12 cellular contexts compared by ENCODE assay signal in the genomic region with DNA sequence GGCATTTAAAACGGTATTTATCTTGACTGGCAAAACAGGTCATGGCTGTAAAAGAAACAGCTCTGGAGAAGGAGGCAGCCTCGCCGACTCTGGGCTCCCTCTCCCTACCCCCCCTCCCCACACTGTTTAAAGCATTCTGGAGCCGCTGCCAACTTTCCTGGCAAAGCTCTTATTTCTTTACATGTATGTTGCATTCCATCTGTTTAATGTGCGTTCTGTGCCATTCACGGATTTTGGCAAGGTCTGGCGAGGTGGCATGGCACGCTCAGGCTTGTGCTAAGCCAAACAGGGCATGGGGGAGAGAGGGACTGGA. TPM values are rescaled to one million over a fixed set of nuclear protein-coding genes. Genes with fewer than 3 reads are reported as not detected.
DNase-seq lines count a peak whose midpoint lies in the region; ATAC-seq and TF ChIP-seq lines count a peak whose summit lies in the region.
"Had no signal": no experiment of that assay in that cellular context is flagged by ENCODE, and none has a peak within 500 bp of the region (broad histone marks: within the 10 kb centered on the region; RNA-seq: fewer than 3 reads in every experiment).

No MANE protein-coding gene starts in this region.

- TF ChIP-seq CTCF in thoracic aorta (IDR thresholded peaks at IDR 0.05) (no peak), right atrium auricular region (IDR thresholded peaks at IDR 0.05) (no peak)

- DNase-seq in NCI-H128 (lab: John Stamatoyannopoulos, UW; ENCODE audit: unreplicated experiment) (peak; percentile 54), astrocyte of the hippocampus (ENCODE audit: low read depth, low spot score) (peak; percentile 82), left colon (no peak), thoracic aorta (ENCODE audit: low spot score) (no peak), NCI-H1417 (lab: John Stamatoyannopoulos, UW) (no peak), NK-92 (lab: John Stamatoyannopoulos, UW; ENCODE audit: unreplicated experiment) (no peak), NCI-H1436 treated with DMSO at 0.1 percent for 48 hours (lab: John Stamatoyannopoulos, UW) (no peak), right atrium auricular region (ENCODE audit: low spot score) (no peak)
- DNase-seq: left ventricle myocardium superior had no signal

- H3K27ac ChIP-seq in thoracic aorta (peak overlapping the region; percentile 81 to 95), right atrium auricular region (peak overlapping the region in 1 of 2 donors; percentile 72)
- H3K27ac ChIP-seq: SJSA1 had no signal

- H3K27me3 ChIP-seq in thoracic aorta (replicated peaks; ENCODE audit: insufficient read depth) (no peaks in the 10 kb centered on the region), right atrium auricular region (no peaks in the 10 kb centered on the region)
- H3K27me3 ChIP-seq: SJSA1 had no signal

- H3K4me1 ChIP-seq in thoracic aorta (ENCODE audit: control insufficient read depth in 1 of 2, low read depth in 2 of 2) (peaks cover 23 to 50% of the 10 kb centered on the region in 2 donors), right atrium auricular region (peaks cover 0 to 32% of the 10 kb centered on the region in 2 donors)
- H3K4me1 ChIP-seq: HAP-1 had no signal

- intact Hi-C loops in left colon (cut with DNase I, micrococcal nuclease): no loop called here

- H3K4me3 ChIP-seq in thoracic aorta: peak overlapping the region; percentile 58
- H3K4me3 ChIP-seq in right atrium auricular region: no peak overlapping the region
- H3K4me3 ChIP-seq: HAP-1, SJSA1 had no signal

- ATAC-seq in left colon: peak; percentile 13
- no peak for ATAC-seq in thoracic aorta (ENCODE audit: insufficient number of reproducible peaks, low FRiP score, low read depth)
- ATAC-seq: activated CD4-positive, CD25-positive, alpha-beta regulatory T cell treated with anti-CD3 and anti-CD28 coated beads, Interleukin-2, amount 50 U/mL, for 24 hours had no signal

- H3K36me3 ChIP-seq in thoracic aorta (no peaks in the 10 kb centered on the region), right atrium auricular region (no peaks in the 10 kb centered on the region)
- H3K36me3 ChIP-seq: HAP-1, SJSA1 had no signal

- no peaks in the 10 kb centered on the region for H3K9me3 ChIP-seq in thoracic aorta
- H3K9me3 ChIP-seq in right atrium auricular region: no peaks in the 10 kb centered on the region
- H3K9me3 ChIP-seq: HAP-1, SJSA1 had no signal

RNA-seq across cellular contexts. Expression of a gene that starts 41.2 kb away (rescaled TPM):
- total RNA-seq in left colon: 100 to 1,000 TPM in 1 of 2 donors, 10 to 100 TPM in 1; 94.2 to 106 TPM
- 100 to 1,000 TPM; 186 to 221 TPM for total RNA-seq in thoracic aorta
- 10 to 100 TPM; 55.0 to 64.1 TPM for total RNA-seq in right atrium auricular region

Comparison
In these comparisons a context has a peak if more than half of its experiments do, and no peak if none do; other contexts are left out.
1. DNase-seq: peak in NCI-H128 (single experiment) and astrocyte of the hippocampus (single experiment); none in left colon (0 of 2), thoracic aorta (single experiment), NCI-H1417 (0 of 3), NK-92 (single experiment), NCI-H1436 treated with DMSO at 0.1 percent for 48 hours (single experiment) and right atrium auricular region (single experiment).